10 cellular contexts compared by ENCODE assay signal in genomic region chr20:10131612-10132345, GRCh38.
DNase-seq lines count a peak whose midpoint lies in the region; ATAC-seq and TF ChIP-seq lines count a peak whose summit lies in the region.
"Had no signal": no experiment of that assay in that cellular context is flagged by ENCODE, and none has a peak within 500 bp of the region (broad histone marks: within the 10 kb centered on the region; RNA-seq: fewer than 3 reads in every experiment).

No MANE protein-coding gene starts in this region.

- H3K27ac Mint-ChIP-seq in neural progenitor cell = no peak overlapping the region
- H3K27ac Mint-ChIP-seq: dendritic cell treated with granulocyte-macrophage colony-stimulating factor and Interleukin-4, amounts not matched to agents 40 ng/mL and 50 ng/mL, for 4 days; T-helper 1 cell treated with Interleukin-12 subunit alpha and Interleukin-12 subunit beta and Interleukin-4 antibody, amounts not matched to agents 30 μg/mL and 1 μg/mL, for 36 hours had no signal

- no peak overlapping the region for H2AFZ ChIP-seq in neural progenitor cell (replicated peaks)

- H3K4me3 Mint-ChIP-seq in neural progenitor cell = no peak overlapping the region
- H3K4me3 Mint-ChIP-seq: dendritic cell treated with granulocyte-macrophage colony-stimulating factor and Interleukin-4, amounts not matched to agents 40 ng/mL and 50 ng/mL, for 4 days; T-helper 1 cell treated with Interleukin-12 subunit alpha and Interleukin-12 subunit beta and Interleukin-4 antibody, amounts not matched to agents 30 μg/mL and 1 μg/mL, for 36 hours had no signal

- no peaks in the 10 kb centered on the region for H3F3A ChIP-seq in neural progenitor cell (ENCODE audit: low read depth)

- no peak overlapping the region for H3K27ac ChIP-seq in neural progenitor cell

- peak overlapping the region; percentile 35 for H3K4me2 ChIP-seq in neural progenitor cell

- no peaks in the 10 kb centered on the region for H3K36me3 ChIP-seq in neural progenitor cell

- DNase-seq in DMS53 treated with DMSO at 0.1 percent for 48 hours (lab: John Stamatoyannopoulos, UW; ENCODE audit: unreplicated experiment) (peak; percentile 63), NCI-H526 treated with DMSO at 0.1 percent for 48 hours (lab: John Stamatoyannopoulos, UW) (peak; percentile 4), fibroblast of the aortic adventitia (ENCODE audit: low read depth) (peak; percentile 58), neural progenitor cell (ENCODE audit: low spot score) (peak; percentile 20), KBM-7 (no peak), GM19238 (ENCODE audit: insufficient read length, low spot score) (no peak), SW 1271 (lab: John Stamatoyannopoulos, UW) (no peak)

- peaks cover 5% of the 10 kb centered on the region for H3K27me3 Mint-ChIP-seq in neural progenitor cell (ENCODE audit: insufficient read depth, low read depth)

- TF ChIP-seq CTCF in fibroblast of the aortic adventitia (IDR thresholded peaks at IDR 0.05; ENCODE audit: insufficient read depth, low read length) (no peak), neural progenitor cell (IDR thresholded peaks at IDR 0.05) (no peak)

- no peaks in the 10 kb centered on the region for H4K20me1 ChIP-seq in neural progenitor cell (ENCODE audit: low read depth)

- no peaks in the 10 kb centered on the region for H3K27me3 ChIP-seq in neural progenitor cell

- in situ Hi-C loops in KBM-7 (cut with MboI; ENCODE audit: low pct_unique_long_range_greater_than_20kb, low sequenced_read_pairs) = no loop called here

- peaks cover 3% of the 10 kb centered on the region for H3K4me1 Mint-ChIP-seq in neural progenitor cell

- H3K4me3 ChIP-seq in fibroblast of the aortic adventitia (ENCODE audit: low read depth, low read length) (no peak overlapping the region), neural progenitor cell (no peak overlapping the region)

- no peaks in the 10 kb centered on the region for H3K36me3 Mint-ChIP-seq in neural progenitor cell

- H3K79me2 ChIP-seq in neural progenitor cell (ENCODE audit: low read depth) = no peaks in the 10 kb centered on the region

- ATAC-seq in HG02759 (IDR thresholded peaks at IDR 0.05; ENCODE audit: unreplicated experiment) = no peak

- no peak overlapping the region for H3K9ac ChIP-seq in neural progenitor cell

- peaks cover 7% of the 10 kb centered on the region for H3K4me1 ChIP-seq in neural progenitor cell

- no peaks in the 10 kb centered on the region for H3K9me3 ChIP-seq in neural progenitor cell (ENCODE audit: low read depth)

- no peaks in the 10 kb centered on the region for H3K9me3 Mint-ChIP-seq in neural progenitor cell
- H3K9me3 Mint-ChIP-seq: dendritic cell treated with granulocyte-macrophage colony-stimulating factor and Interleukin-4, amounts not matched to agents 40 ng/mL and 50 ng/mL, for 4 days; T-helper 1 cell treated with Interleukin-12 subunit alpha and Interleukin-12 subunit beta and Interleukin-4 antibody, amounts not matched to agents 30 μg/mL and 1 μg/mL, for 36 hours had no signal

Comparison
In these comparisons a context has a peak if more than half of its experiments do, and no peak if none do; other contexts are left out.
1. DNase-seq: peak in DMS53 treated with DMSO at 0.1 percent for 48 hours (single experiment), NCI-H526 treated with DMSO at 0.1 percent for 48 hours (single experiment), fibroblast of the aortic adventitia (single experiment) and neural progenitor cell (single experiment); none in KBM-7 (single experiment), GM19238 (single experiment) and SW 1271 (0 of 2).